ENCODE assay signal across 1 cellular context in the genomic region with DNA sequence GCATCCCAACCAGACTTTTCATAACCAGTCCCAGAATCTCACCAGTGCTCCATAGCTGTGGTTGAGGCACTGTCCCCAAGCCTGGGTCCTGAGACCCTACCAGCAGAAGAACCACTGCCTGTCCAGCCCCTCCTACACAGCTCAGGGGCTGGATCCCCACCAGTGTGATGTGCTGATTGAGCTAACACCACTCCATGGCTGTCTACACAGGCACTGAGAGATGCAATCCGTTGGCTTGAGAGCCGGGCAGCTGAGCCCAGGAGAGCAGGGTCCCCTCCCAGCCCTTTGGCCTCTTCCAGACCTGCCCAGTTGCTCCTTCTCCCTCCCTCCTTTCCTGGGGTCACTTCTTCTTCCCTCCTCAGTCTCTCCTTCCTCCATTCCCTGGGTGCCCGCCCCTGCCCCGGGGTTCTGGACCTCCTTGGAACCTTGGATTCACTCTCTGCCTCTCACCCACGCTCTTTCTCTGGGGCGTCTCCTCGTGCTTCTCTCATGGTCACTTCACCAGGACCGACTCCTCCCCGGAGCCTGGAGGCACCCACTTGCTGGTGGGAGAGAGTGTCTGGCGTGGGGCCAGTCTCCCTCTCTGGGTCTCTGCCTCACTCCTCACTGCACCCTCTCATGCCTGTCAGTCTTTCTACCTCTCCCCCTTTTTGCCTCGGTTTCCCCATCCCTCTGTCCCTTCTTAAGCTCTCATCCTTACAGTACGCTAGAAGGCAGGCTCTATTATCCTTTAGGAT.
TF ChIP-seq lines count a peak whose summit lies in the region.

No MANE protein-coding gene starts in this region.

TF ChIP-seq in A549, 52 proteins besides CTCF, POLR2A, EP300 and RAD21 (continued from another document):
- TF ChIP-seq REST (IDR thresholded peaks at IDR 0.05) (no peak), TP53 (CRISPR knock-in tag; IDR thresholded peaks at IDR 0.05) (no peak), ELK1 (IDR thresholded peaks at IDR 0.05; ENCODE audit: low read depth, low read length) (no peak)
